ENCODE assay signal across 1 cellular context in genomic region chr2:74147729-74148456, GRCh38.
TF ChIP-seq lines count a peak whose summit lies in the region.

TSS of gene BOLA3 (minus strand) at chr2:74147912. CDS start at chr2:74147874, 38 bp downstream.

TF ChIP-seq in K562, 482 proteins besides CTCF, POLR2A, EP300 and RAD21 (continued from another document and continues in another):
- TF ChIP-seq SMAD2 (IDR thresholded peaks at IDR 0.05; ENCODE audit: low read depth, low read length) (no peak), LCOR (CRISPR knock-in tag; IDR thresholded peaks at IDR 0.05) (no peak), ZFP1 (CRISPR knock-in tag; IDR thresholded peaks at IDR 0.05) (no peak), CBX2 (IDR thresholded peaks at IDR 0.05; ENCODE audit: insufficient read depth, low read length, poor library complexity, severe bottlenecking) (no peak), NUFIP1 (IDR thresholded peaks at IDR 0.05; ENCODE audit: partially characterized antibody) (no peak), DIDO1 (tag; IDR thresholded peaks at IDR 0.05; ENCODE audit: low read depth) (no peak), ZNF318 (IDR thresholded peaks at IDR 0.05; ENCODE audit: borderline replicate concordance in 1 of 2, low read depth in 1 of 2) (no peak), ZNF12 (CRISPR knock-in tag; IDR thresholded peaks at IDR 0.05) (no peak; the same call in 1 of the 2 replicates), SRF (CRISPR knock-in tag; IDR thresholded peaks at IDR 0.05) (no peak), E2F4 (CRISPR knock-in tag; IDR thresholded peaks at IDR 0.05; ENCODE audit: low read depth) (peak; percentile 41; the same call in 1 of the 2 replicates), ETV5 (CRISPR knock-in tag; IDR thresholded peaks at IDR 0.05; ENCODE audit: low read depth) (no peak; the same call in 1 of the 2 replicates), ZNF778 (CRISPR knock-in tag; IDR thresholded peaks at IDR 0.05) (no peak), BACH1 (tag; IDR thresholded peaks at IDR 0.05) (no peak), ATF6 (CRISPR knock-in tag; IDR thresholded peaks at IDR 0.05) (peak; percentile 31; the same call in 1 of the 2 replicates), HOXB6 (CRISPR knock-in tag; IDR thresholded peaks at IDR 0.05; ENCODE audit: borderline replicate concordance) (no peak), SAP30 (IDR thresholded peaks at IDR 0.05; ENCODE audit: borderline replicate concordance, insufficient read depth, low read depth, low read length, poor library complexity, severe bottlenecking) (peak; percentile 93), PRMT5 (CRISPR knock-in tag; IDR thresholded peaks at IDR 0.05) (no peak), HMG20A (CRISPR knock-in tag; conservative IDR thresholded peaks at IDR 0.05) (no peak), ZNF512 (tag; IDR thresholded peaks at IDR 0.05) (no peak), REST (CRISPR knock-in tag; IDR thresholded peaks at IDR 0.05; ENCODE audit: low read depth) (no peak), PHF8 (IDR thresholded peaks at IDR 0.05; ENCODE audit: borderline replicate concordance, low read length) (peak; percentile 87; the same call in 1 of the 2 replicates), ZKSCAN1 (IDR thresholded peaks at IDR 0.05; ENCODE audit: low read depth, low read length) (no peak), KDM1A (IDR thresholded peaks at IDR 0.05) (no peak)
